In the genomic region with DNA sequence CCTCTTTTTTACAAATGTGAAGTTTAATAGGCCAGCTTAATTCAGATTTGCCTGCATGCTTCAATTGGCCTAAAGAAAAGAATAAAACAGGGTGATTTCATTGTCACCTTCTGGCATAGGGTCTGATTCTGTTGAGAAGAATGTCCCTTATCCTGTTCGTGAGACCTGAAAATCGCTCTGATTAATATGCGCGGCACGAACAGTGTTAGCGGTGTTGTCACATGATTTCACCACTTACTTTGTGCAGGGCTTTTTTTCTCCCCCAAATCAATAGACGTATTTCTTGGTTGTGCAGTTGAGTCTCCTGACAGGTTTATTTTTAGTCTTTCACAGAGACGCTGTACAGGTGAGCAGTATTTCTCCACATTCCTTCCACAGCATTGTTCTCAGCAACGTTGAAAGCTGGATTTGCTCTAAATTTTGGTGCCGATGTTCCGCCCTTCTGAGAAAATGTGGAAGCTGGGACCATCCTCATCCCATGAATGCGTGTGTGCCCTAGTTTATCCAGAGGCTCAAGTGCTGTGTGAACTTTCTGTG, we compare ENCODE assay signal across 21 cellular contexts.
"Had no signal": no experiment of that assay in that cellular context is flagged by ENCODE, and none has a peak within 500 bp of the region (broad histone marks: within the 10 kb centered on the region; RNA-seq: fewer than 3 reads in every experiment).

No MANE protein-coding gene starts in this region.

- H3K9me3 ChIP-seq: SK-N-SH had no signal

- DNase-seq: IMR-90, Kasumi-1, MM.1S, NCI-H1092 treated with DMSO at 0.1 percent for 48 hours, NCI-H1436, NCI-H187, NCI-H2029, NCI-H2081 treated with DMSO at 0.1 percent for 48 hours, NCI-H2171, NCI-H226, NCI-H446, NCI-H510A, NCI-H524 treated with DMSO at 0.1 percent for 48 hours, NCI-H69, NCI-H774, SHP77, SK-N-SH had no signal

- H3K9ac ChIP-seq: KMS-11, SK-N-SH had no signal

- ATAC-seq: HepG2, Panc1 had no signal

- H3K9me2 ChIP-seq: SK-N-SH had no signal

- H3K27ac ChIP-seq: KMS-11, RWPE1 had no signal

- H3K4me2 ChIP-seq: KMS-11, SK-N-SH had no signal
